22 cellular contexts compared by ENCODE assay signal in the genomic region with DNA sequence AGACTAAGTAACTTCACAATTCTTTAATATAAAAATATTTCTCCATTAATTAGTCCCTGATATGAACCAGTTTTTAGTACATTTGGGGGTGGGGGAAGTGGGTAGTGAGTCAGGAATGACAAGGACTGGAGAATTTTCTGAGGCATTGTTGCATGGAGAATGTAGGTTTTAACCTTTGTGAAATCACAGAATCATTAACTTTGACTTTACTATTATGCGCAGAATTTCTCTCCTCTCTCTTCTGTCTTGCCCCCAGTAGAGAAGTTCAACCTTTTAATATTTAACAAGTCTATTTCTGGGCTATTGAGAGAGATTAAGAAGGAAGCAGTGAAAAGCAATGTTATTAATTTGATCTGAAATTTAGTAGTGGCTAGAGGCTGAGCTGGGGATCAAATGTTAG.
DNase-seq lines count a peak whose midpoint lies in the region; ATAC-seq and TF ChIP-seq lines count a peak whose summit lies in the region.
"Had no signal": no experiment of that assay in that cellular context is flagged by ENCODE, and none has a peak within 500 bp of the region (broad histone marks: within the 10 kb centered on the region; RNA-seq: fewer than 3 reads in every experiment).

No MANE protein-coding gene starts in this region.

- H3K36me3 ChIP-seq in PC-3 (ENCODE audit: low read depth, low read length), result no peaks in the 10 kb centered on the region
- no peaks in the 10 kb centered on the region for H3K36me3 ChIP-seq in mesenchymal stem cell (ENCODE audit: control insufficient read depth in 1 of 2, insufficient read depth in 2 of 2, low read depth in 1 of 2, low read length in 2 of 2)
- H3K36me3 ChIP-seq in neuronal stem cell (replicated peaks in 1 of 2; ENCODE audit: control insufficient read depth in 2 of 2, insufficient read depth in 2 of 2, low read length in 2 of 2), result no peaks in the 10 kb centered on the region

- H3K27ac ChIP-seq in PC-3 (ENCODE audit: low read length) (no peak overlapping the region), mesenchymal stem cell (ENCODE audit: low read length, poor library complexity, severe bottlenecking) (peak overlapping the region; percentile 99), neuronal stem cell (replicated peaks; ENCODE audit: low read length) (no peak overlapping the region)
- H3K27ac ChIP-seq: C4-2B had no signal

- H3K27ac Mint-ChIP-seq in activated T-cell treated with anti-CD3 and anti-CD28 coated beads, Interleukin-2, amount 50 U/mL, for 24 hours, result no peak overlapping the region
- H3K27ac Mint-ChIP-seq: CD8-positive, alpha-beta memory T cell had no signal

- H3K9ac ChIP-seq in PC-3 (ENCODE audit: low read length), result no peak overlapping the region
- H3K9ac ChIP-seq in mesenchymal stem cell (ENCODE audit: low read length), result no peak overlapping the region
- H3K9ac ChIP-seq in neuronal stem cell (ENCODE audit: low read depth, low read length, poor library complexity), result no peak overlapping the region

- H3K4me1 ChIP-seq in PC-3 (ENCODE audit: insufficient read depth, low read length) (no peaks in the 10 kb centered on the region; the same call in 1 of the 2 replicates), mesenchymal stem cell (ENCODE audit: control insufficient read depth, insufficient read depth, low read depth, low read length) (no peaks in the 10 kb centered on the region), neuronal stem cell (ENCODE audit: control insufficient read depth in 2 of 2, insufficient read depth in 1 of 2, low read depth in 1 of 2, low read length in 2 of 2) (peaks cover 0 to 3% of the 10 kb centered on the region in 2 donors)

- H3K9me3 ChIP-seq in PC-3 (ENCODE audit: low read length), result no peaks in the 10 kb centered on the region
- H3K9me3 ChIP-seq in mesenchymal stem cell (ENCODE audit: control insufficient read depth, low read length), result no peaks in the 10 kb centered on the region
- no peaks in the 10 kb centered on the region for H3K9me3 ChIP-seq in neuronal stem cell (replicated peaks in 1 of 2; ENCODE audit: control insufficient read depth in 2 of 2, insufficient read depth in 1 of 2, low read depth in 1 of 2, low read length in 2 of 2)

- H3K27me3 Mint-ChIP-seq in activated T-cell treated with anti-CD3 and anti-CD28 coated beads, Interleukin-2, amount 50 U/mL, for 24 hours, result no peaks in the 10 kb centered on the region
- H3K27me3 Mint-ChIP-seq: CD8-positive, alpha-beta memory T cell had no signal

- peaks cover 6% of the 10 kb centered on the region for H3K9me3 Mint-ChIP-seq in activated T-cell treated with anti-CD3 and anti-CD28 coated beads, Interleukin-2, amount 50 U/mL, for 24 hours

- H2AK5ac ChIP-seq in mesenchymal stem cell (ENCODE audit: low read length, severe bottlenecking) (no peak overlapping the region), neuronal stem cell (ENCODE audit: low read depth, low read length) (no peak overlapping the region)

- H3K27me3 ChIP-seq in PC-3 (ENCODE audit: low read length) (no peaks in the 10 kb centered on the region), mesenchymal stem cell (ENCODE audit: control insufficient read depth in 1 of 2, insufficient read depth in 1 of 2, low read length in 2 of 2) (no peaks in the 10 kb centered on the region), neuronal stem cell (ENCODE audit: control insufficient read depth in 3 of 3, insufficient read depth in 3 of 3, low read depth in 1 of 3, low read length in 3 of 3) (no peaks in the 10 kb centered on the region)

- H4K91ac ChIP-seq in mesenchymal stem cell (ENCODE audit: low read length) (no peak overlapping the region), neuronal stem cell (ENCODE audit: low read depth, low read length, poor library complexity) (no peak overlapping the region)

- no peaks in the 10 kb centered on the region for H3K79me2 ChIP-seq in PC-3 (ENCODE audit: low read length)

- H3K9me2 ChIP-seq in PC-3 (replicated peaks; ENCODE audit: low read length), result no peaks in the 10 kb centered on the region

- H3K36me3 Mint-ChIP-seq in activated T-cell treated with anti-CD3 and anti-CD28 coated beads, Interleukin-2, amount 50 U/mL, for 24 hours (ENCODE audit: low read depth), result no peaks in the 10 kb centered on the region
- H3K36me3 Mint-ChIP-seq: CD8-positive, alpha-beta memory T cell had no signal

- H2BK5ac ChIP-seq in mesenchymal stem cell (ENCODE audit: low read depth, low read length, poor library complexity, severe bottlenecking) (peak overlapping the region; percentile 94), neuronal stem cell (ENCODE audit: low read length) (no peak overlapping the region)

- H2AFZ ChIP-seq in PC-3 (ENCODE audit: low read length) (no peak overlapping the region), mesenchymal stem cell (ENCODE audit: low read depth, low read length) (no peak overlapping the region), neuronal stem cell (ENCODE audit: low read length) (no peak overlapping the region)

- H3K23ac ChIP-seq in mesenchymal stem cell (ENCODE audit: low read length in 2 of 2), result no peak overlapping the region
- H3K23ac ChIP-seq in neuronal stem cell (ENCODE audit: low read depth, low read length, poor library complexity), result no peak overlapping the region

- H2BK15ac ChIP-seq in mesenchymal stem cell (ENCODE audit: low read depth, poor library complexity, severe bottlenecking) (no peak overlapping the region), neuronal stem cell (ENCODE audit: low read length) (no peak overlapping the region)

- no peak overlapping the region for H2BK120ac ChIP-seq in mesenchymal stem cell (ENCODE audit: low read depth, low read length)
- H2BK120ac ChIP-seq in neuronal stem cell (ENCODE audit: low read depth, low read length), result no peak overlapping the region

- WGBS in mesenchymal stem cell, result no CpG with 5 or more reads among the region's 1 CpG
- no CpG with 5 or more reads among the region's 1 CpG for WGBS in neuronal stem cell (ENCODE audit: extremely low coverage in 2 of 2, insufficient read length in 2 of 2, insufficient replicate concordance in 1 of 2), 2 donors

- POLR2A ChIA-PET in PC-3 (lab: Charles Lee; ENCODE audit: unreplicated experiment), result no interaction called here

- H3K4me1 Mint-ChIP-seq in activated T-cell treated with anti-CD3 and anti-CD28 coated beads, Interleukin-2, amount 50 U/mL, for 24 hours (ENCODE audit: low read depth), result no peaks in the 10 kb centered on the region
- H3K4me1 Mint-ChIP-seq: CD8-positive, alpha-beta memory T cell had no signal

- intact Hi-C loops in PC-3 (cut with micrococcal nuclease), result no loop called here

- no peak overlapping the region for H3K14ac ChIP-seq in mesenchymal stem cell (ENCODE audit: low read length in 2 of 2)
- H3K14ac ChIP-seq in neuronal stem cell (ENCODE audit: low read length), result no peak overlapping the region

- TF ChIP-seq CTCF in PC-3 (conservative IDR thresholded peaks at IDR 0.05; ENCODE audit: low read depth, low read length) (no peak), fibroblast of mammary gland (conservative IDR thresholded peaks at IDR 0.05; ENCODE audit: control insufficient read depth, insufficient read depth, low read depth, low read length) (no peak)

- no peak overlapping the region for H3K18ac ChIP-seq in mesenchymal stem cell (ENCODE audit: low read depth in 1 of 2, low read length in 2 of 2)
- no peak overlapping the region for H3K18ac ChIP-seq in neuronal stem cell (ENCODE audit: low read length)

- H4K8ac ChIP-seq in mesenchymal stem cell (ENCODE audit: low read length) (no peak overlapping the region), neuronal stem cell (ENCODE audit: low read depth, low read length) (no peak overlapping the region)

- CTCF ChIA-PET in PC-3 (lab: Charles Lee), result no interaction called here

- ATAC-seq in PC-3 (no peak), GM21515 (IDR thresholded peaks at IDR 0.05; ENCODE audit: unreplicated experiment) (no peak)

- no peaks in the 10 kb centered on the region for H3K79me1 ChIP-seq in mesenchymal stem cell (replicated peaks; ENCODE audit: low read length, poor library complexity, severe bottlenecking)
- no peaks in the 10 kb centered on the region for H3K79me1 ChIP-seq in neuronal stem cell (ENCODE audit: low read depth, low read length)

- H3K4ac ChIP-seq in mesenchymal stem cell (ENCODE audit: low read depth in 1 of 2, low read length in 2 of 2) (no peak overlapping the region), neuronal stem cell (ENCODE audit: low read length) (no peak overlapping the region)

- no peak overlapping the region for H2BK12ac ChIP-seq in mesenchymal stem cell (ENCODE audit: low read length in 2 of 2)
- no peak overlapping the region for H2BK12ac ChIP-seq in neuronal stem cell (ENCODE audit: low read length)

- in situ Hi-C loops in ACHN (cut with HindIII; ENCODE audit: low pct_ligation_motif_present, low pct_unique_long_range_greater_than_20kb, low sequenced_read_pairs), result no loop called here

- DNase-seq in ACHN, result peak; percentile 96
- DNase-seq in PC-3, result peak; percentile 6
- DNase-seq in fibroblast of mammary gland (ENCODE audit: low read depth), result peak; percentile 18
- no peak for DNase-seq in mesenchymal stem cell
- DNase-seq in activated T-cell treated with anti-CD3 and anti-CD28 coated beads, Interleukin-2, amount 50 U/mL, for 24 hours, result no peak
- DNase-seq in neuronal stem cell (ENCODE audit: low spot score), result no peak
- DNase-seq in mucosa of gallbladder (ENCODE audit: low spot score), result no peak
- DNase-seq: 8988T; CD8-positive, alpha-beta memory T cell; DMS53; EL; H7; Karpas-422; MV-4-11; NCI-H1105 treated with DMSO at 0.1 percent for 48 hours; NCI-H1694 treated with DMSO at 0.1 percent for 48 hours; NCI-H2081 treated with DMSO at 0.1 percent for 48 hours; NCI-H524 treated with DMSO at 0.1 percent for 48 hours; OCI-M1; Right ventricle myocardium superior had no signal

- H3K4me2 ChIP-seq in PC-3 (ENCODE audit: low read length) (no peak overlapping the region), mesenchymal stem cell (ENCODE audit: low read length, poor library complexity, severe bottlenecking) (peak overlapping the region; percentile 90), neuronal stem cell (ENCODE audit: insufficient read depth, low read length, poor library complexity, severe bottlenecking) (no peak overlapping the region)

- no peak overlapping the region for H3K4me3 Mint-ChIP-seq in activated T-cell treated with anti-CD3 and anti-CD28 coated beads, Interleukin-2, amount 50 U/mL, for 24 hours
- H3K4me3 Mint-ChIP-seq: CD8-positive, alpha-beta memory T cell had no signal

- H3K4me3 ChIP-seq in PC-3 (ENCODE audit: low read length) (no peak overlapping the region), fibroblast of mammary gland (ENCODE audit: control insufficient read depth, low read depth, low read length) (no peak overlapping the region), mesenchymal stem cell (ENCODE audit: insufficient read depth in 1 of 2, low read depth in 1 of 2, low read length in 2 of 2) (no peak overlapping the region), neuronal stem cell (ENCODE audit: low read length in 2 of 2) (no peak overlapping the region)

- H3F3A ChIP-seq in PC-3 (ENCODE audit: low read length, unreplicated experiment), result no peaks in the 10 kb centered on the region

- no TSS peak for BruUV-seq in PC-3 (replicated peaks; lab: Mats Ljungman, UMichigan)

- H4K20me1 ChIP-seq in PC-3 (ENCODE audit: low read length), result no peaks in the 10 kb centered on the region

Comparison
In these comparisons a context has a peak if more than half of its experiments do, and no peak if none do; other contexts are left out.
1. DNase-seq: peak in ACHN (single experiment), PC-3 (single experiment) and fibroblast of mammary gland (single experiment); none in mesenchymal stem cell (single experiment), activated T-cell treated with anti-CD3 and anti-CD28 coated beads, Interleukin-2, amount 50 U/mL, for 24 hours (single experiment), neuronal stem cell (single experiment) and mucosa of gallbladder (single experiment).